ENCODE assay signal across 13 cellular contexts in the genomic region with DNA sequence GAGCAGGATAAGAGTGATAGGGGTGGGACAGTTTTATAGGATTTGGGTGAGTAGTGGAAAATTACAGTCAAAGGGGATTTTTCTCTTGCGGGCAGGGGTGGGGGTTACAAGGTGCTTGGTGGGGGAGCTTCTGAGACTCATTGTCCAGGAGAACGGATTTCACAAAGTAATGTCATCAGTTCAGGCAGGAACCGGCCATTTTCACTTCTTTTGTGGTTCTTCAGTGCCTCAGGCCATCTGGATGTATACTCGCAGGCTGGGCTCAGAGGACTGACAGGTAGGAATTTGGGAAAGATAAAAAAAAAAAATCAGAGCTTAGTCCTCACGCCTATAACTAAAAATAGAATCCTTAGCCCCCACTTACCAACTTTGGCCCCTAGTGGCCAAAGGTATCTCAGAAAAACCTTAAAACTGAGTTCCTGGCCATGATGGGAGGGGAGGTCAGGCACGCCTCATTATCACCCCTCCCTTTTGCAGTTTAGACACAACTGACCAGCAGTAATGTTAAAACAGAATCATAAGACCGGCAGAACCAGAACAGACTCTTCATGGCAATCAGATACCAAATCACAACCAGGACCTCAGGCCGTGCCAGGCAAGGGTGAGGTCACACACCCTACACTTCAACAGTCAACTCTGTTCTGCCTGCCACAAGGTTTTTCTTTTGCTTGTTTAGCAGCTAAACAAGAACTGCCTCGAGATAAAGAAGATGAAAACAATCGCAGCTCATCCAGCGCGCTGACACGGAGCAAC. TPM values are rescaled to one million over a fixed set of nuclear protein-coding genes. Genes with fewer than 3 reads are reported as not detected.
A peak's percentile ranks its signal among the peaks of the same experiment; 100 is the strongest.
DNase-seq lines count a peak whose midpoint lies in the region; ATAC-seq and TF ChIP-seq lines count a peak whose summit lies in the region.
"Had no signal": no experiment of that assay in that cellular context is flagged by ENCODE, and none has a peak within 500 bp of the region (broad histone marks: within the 10 kb centered on the region; RNA-seq: fewer than 3 reads in every experiment).

No MANE protein-coding gene starts in this region.

- H3K27ac Mint-ChIP-seq in type B pancreatic cell, result no peak overlapping the region
- H3K27ac Mint-ChIP-seq: activated naive CD8-positive, alpha-beta T cell had no signal

- no peaks in the 10 kb centered on the region for H3K4me1 ChIP-seq in ovary (ENCODE audit: insufficient read depth)
- H3K4me1 ChIP-seq: A549, psoas muscle, thyroid gland had no signal

- H2AFZ ChIP-seq in SU-DHL-6 (ENCODE audit: low read depth, low read length, severe bottlenecking), result no peak overlapping the region

- intact Hi-C loops in Right ventricle myocardium superior (cut with DNase I) (no loop called here), cardiac septum (cut with DNase I) (no loop called here), ovary (cut with DNase I) (no loop called here)

- peak overlapping the region; percentile 79 for H3K4me2 ChIP-seq in SU-DHL-6 (ENCODE audit: low read depth, low read length, poor library complexity, severe bottlenecking)
- H3K4me2 ChIP-seq: A549 had no signal

- DNase-seq in Right ventricle myocardium superior (peak; percentile 23), cardiac septum (ENCODE audit: low spot score) (no peak), type B pancreatic cell (ENCODE audit: extremely low spot score, unreplicated experiment) (no peak), ovary (no peak)
- DNase-seq: MV-4-11, psoas muscle had no signal

- H3K9me3 Mint-ChIP-seq in type B pancreatic cell, result no peaks in the 10 kb centered on the region

- H3K79me2 ChIP-seq in SU-DHL-6 (ENCODE audit: insufficient read depth, low read length), result peaks cover 19% of the 10 kb centered on the region

- no peaks in the 10 kb centered on the region for H4K20me1 ChIP-seq in SU-DHL-6 (ENCODE audit: low read depth, low read length)

- H3K27ac ChIP-seq in SU-DHL-6 (ENCODE audit: low read depth, low read length) (peak overlapping the region; percentile 99), ovary (peak overlapping the region in 1 of 2 donors; percentile 11)
- H3K27ac ChIP-seq: A549, psoas muscle, thyroid gland had no signal

- H3K4me3 Mint-ChIP-seq in type B pancreatic cell, result peak overlapping the region; percentile 36
- H3K4me3 Mint-ChIP-seq: activated naive CD8-positive, alpha-beta T cell had no signal

- no peaks in the 10 kb centered on the region for H3K36me3 ChIP-seq in SU-DHL-6 (ENCODE audit: low read length)
- no peaks in the 10 kb centered on the region for H3K36me3 ChIP-seq in ovary
- H3K36me3 ChIP-seq: thyroid gland had no signal

- TF ChIP-seq POLR2A in ovary (IDR thresholded peaks at IDR 0.05), result no peak

- H3K27me3 Mint-ChIP-seq in type B pancreatic cell, result no peaks in the 10 kb centered on the region
- H3K27me3 Mint-ChIP-seq: activated naive CD8-positive, alpha-beta T cell had no signal

- H3K36me3 Mint-ChIP-seq in type B pancreatic cell, result no peaks in the 10 kb centered on the region
- H3K36me3 Mint-ChIP-seq: activated naive CD8-positive, alpha-beta T cell had no signal

- TF ChIP-seq CTCF in SU-DHL-6 (IDR thresholded peaks at IDR 0.05; ENCODE audit: insufficient read depth, low read length, poor library complexity, severe bottlenecking) (peak; percentile 27), type B pancreatic cell (conservative IDR thresholded peaks at IDR 0.05) (peak; percentile 51), ovary (IDR thresholded peaks at IDR 0.05) (no peak)

- H3F3A ChIP-seq in SU-DHL-6 (ENCODE audit: insufficient read depth), result peaks cover 90% of the 10 kb centered on the region

- no peaks in the 10 kb centered on the region for H3K27me3 ChIP-seq in SU-DHL-6 (ENCODE audit: low read length)
- H3K27me3 ChIP-seq in ovary, result no peaks in the 10 kb centered on the region
- H3K27me3 ChIP-seq: thyroid gland had no signal

- no peak for TF ChIP-seq EP300 in ovary (IDR thresholded peaks at IDR 0.05)

- H3K9me3 ChIP-seq in SU-DHL-6 (ENCODE audit: insufficient read depth, low read length), result no peaks in the 10 kb centered on the region
- H3K9me3 ChIP-seq in ovary, result no peaks in the 10 kb centered on the region
- H3K9me3 ChIP-seq: A549, psoas muscle, thyroid gland had no signal

- H3K4me3 ChIP-seq in SU-DHL-6 (ENCODE audit: insufficient read depth, low read length, poor library complexity, severe bottlenecking) (peak overlapping the region; percentile 53), ovary (no peak overlapping the region)
- H3K4me3 ChIP-seq: A549, psoas muscle, thyroid gland had no signal

- H3K9me2 ChIP-seq in SU-DHL-6 (replicated peaks; ENCODE audit: insufficient read depth, low read length), result no peaks in the 10 kb centered on the region

- WGBS in ovary, 3 donors, result 22 to 36% (median 27%) methylated on average over 12 to 13 of the region's 13 CpGs

- no peaks in the 10 kb centered on the region for H3K4me1 Mint-ChIP-seq in type B pancreatic cell (ENCODE audit: unreplicated experiment)

- ATAC-seq in Right ventricle myocardium superior (ENCODE audit: poor library complexity) (no peak), GM21390 (IDR thresholded peaks at IDR 0.05; ENCODE audit: unreplicated experiment) (no peak)
- ATAC-seq: psoas muscle had no signal

- peak overlapping the region; percentile 74 for H3K9ac ChIP-seq in SU-DHL-6 (ENCODE audit: low read length)

RNA-seq across cellular contexts. Expression of a gene that starts 8.9 kb away (rescaled TPM):
- total RNA-seq in Right ventricle myocardium superior, result 2.7 TPM
- 2.2 TPM for total RNA-seq in cardiac septum
- 5.6 and 8.0 TPM in 2 replicates for total RNA-seq in type B pancreatic cell (ENCODE audit: low replicate concordance)
- 10 to 100 TPM; 13.2 to 36.5 (median 24.7) TPM for total RNA-seq in ovary
- polyA plus RNA-seq in ovary, result 10 to 100 TPM; 19.6 to 36.3 TPM
- polyA plus RNA-seq: A549 had no signal

RNA-seq across cellular contexts. Expression of a gene that starts 27.5 kb away (rescaled TPM):
- total RNA-seq in Right ventricle myocardium superior, result 4.1 TPM
- 5.7 TPM for total RNA-seq in cardiac septum
- 14.9 and 18.9 TPM in 2 replicates for total RNA-seq in type B pancreatic cell (ENCODE audit: low replicate concordance)
- 10 to 100 TPM in 5 of 7 donors, 1 to 10 TPM in 2; 7.6 to 51.4 (median 32.3) TPM for total RNA-seq in ovary
- polyA plus RNA-seq in ovary, result 10 to 100 TPM in 1 of 2 donors, 1 to 10 TPM in 1; 7.4 to 14.2 TPM

RNA-seq across cellular contexts. Expression of a gene that starts 28.8 kb away (rescaled TPM):
- not detected for total RNA-seq in Right ventricle myocardium superior
- total RNA-seq in cardiac septum, result not detected
- 0.63 and 1.1 TPM in 2 replicates for total RNA-seq in type B pancreatic cell (ENCODE audit: low replicate concordance)
- under 1 TPM in 2 of 7 donors, not detected in 5; 0.23 to 0.31 TPM for total RNA-seq in ovary
- under 1 TPM in 1 of 2 donors, not detected in 1; 0.97 TPM for polyA plus RNA-seq in ovary
- total RNA-seq: glomerular endothelial cell, psoas muscle had no signal

RNA-seq across cellular contexts. Expression of a gene that starts 47.3 kb away (rescaled TPM):
- total RNA-seq in Right ventricle myocardium superior (1.2 TPM), cardiac septum (1.3 TPM), type B pancreatic cell (ENCODE audit: low replicate concordance) (3.9 and 6.9 TPM in 2 replicates), ovary (1 to 10 TPM; 2.3 to 9.8 (median 6.3) TPM)
- polyA plus RNA-seq in ovary, result 1 to 10 TPM; 4.8 to 5.0 TPM
- total RNA-seq: HT1080 had no signal

RNA-seq across cellular contexts. Expression of a gene that starts 54.2 kb away (rescaled TPM):
- total RNA-seq in Right ventricle myocardium superior, result 24.9 TPM
- total RNA-seq in cardiac septum, result 22.1 TPM
- total RNA-seq in type B pancreatic cell (ENCODE audit: low replicate concordance), result 26.0 and 55.3 TPM in 2 replicates
- 10 to 100 TPM in 6 of 7 donors, 1 to 10 TPM in 1; 7.0 to 63.4 (median 52.4) TPM for total RNA-seq in ovary
- polyA plus RNA-seq in ovary, result 10 to 100 TPM; 35.1 to 88.9 TPM

Comparison
In these comparisons a context has a peak if more than half of its experiments do, and no peak if none do; other contexts are left out.
1. CTCF ChIP-seq: peak in SU-DHL-6 (single experiment) and type B pancreatic cell (single experiment); none in ovary (0 of 3).